Comparison of ENCODE assay signal across 28 cellular contexts in genomic region chrX:136346506-136346905, GRCh38. TPM values are rescaled to one million over a fixed set of nuclear protein-coding genes. Genes with fewer than 3 reads are reported as not detected.
"Had no signal": no experiment of that assay in that cellular context is flagged by ENCODE, and none has a peak within 500 bp of the region (broad histone marks: within the 10 kb centered on the region; RNA-seq: fewer than 3 reads in every experiment).

No MANE protein-coding gene starts in this region.

- H3K27me3 ChIP-seq: stomach, suprapubic skin, testis, thyroid gland, tibial artery, tibial nerve, transverse colon, upper lobe of left lung, upper lobe of right lung, uterus, vagina had no signal

- DNase-seq: stimulated activated CD4-positive, alpha-beta T cell treated with anti-CD3 and anti-CD28 coated beads, Interleukin-2, amount 100 ng/mL, for 48 hours; stimulated activated CD4-positive, alpha-beta T cell treated with anti-CD3 and anti-CD28 coated beads, Interleukin-4, amount 100 ng/mL, for 1 hour; stimulated activated CD4-positive, alpha-beta T cell treated with anti-CD3 and anti-CD28 coated beads, Interleukin-4, amount 100 ng/mL, for 24 hours; stimulated activated CD4-positive, alpha-beta T cell treated with anti-CD3 and anti-CD28 coated beads, Interleukin-4, amount 100 ng/mL, for 4 hours; stimulated activated CD8-positive, alpha-beta memory T cell treated with anti-CD3 and anti-CD28 coated beads, Interleukin-4, amount 100 ng/mL, for 48 hours; stimulated activated naive B cell treated with anti-CD40 and anti-IgM and Interleukin-4, amounts not matched to agents 10 μg/mL and 1 μg/mL and 100 μg/mL, for 72 hours; stimulated activated naive CD4-positive, alpha-beta T cell; stimulated activated naive CD4-positive, alpha-beta T cell treated with Interleukin-2 at 50 U/mL for 16 hours; stimulated activated naive CD8-positive, alpha-beta T cell treated with anti-CD3 and anti-CD28 coated beads, Interleukin-15, amount 100 ng/mL, for 72 hours; stimulated activated naive CD8-positive, alpha-beta T cell treated with anti-CD3 and anti-CD28 coated beads, Interleukin-15, Interleukin-2, amounts not matched to agents 100 U/mL and 50 U/mL, for 24 hours; stomach; substantia nigra; testis; thyroid gland; tibial artery; transverse colon; upper lobe of left lung; upper lobe of right lung; uterus had no signal

- ATAC-seq: stimulated activated effector memory CD8-positive, alpha-beta T cell treated with anti-CD3 and anti-CD28 coated beads, Interleukin-12 subunit alpha, Interleukin-12 subunit beta, amount 100 ng/mL, for 72 hours; stimulated activated memory B cell treated with anti-CD40 and anti-IgM and Interleukin-4, amounts not matched to agents 10 μg/mL and 1 μg/mL and 100 μg/mL, for 72 hours; stimulated activated naive B cell treated with anti-CD40 and anti-IgM and Interleukin-4, amounts not matched to agents 10 μg/mL and 1 μg/mL and 100 μg/mL, for 72 hours; stimulated activated naive CD8-positive, alpha-beta T cell treated with anti-CD3 and anti-CD28 coated beads, Interleukin-15, amount 100 ng/mL, for 72 hours; stimulated activated naive CD8-positive, alpha-beta T cell treated with anti-CD3 and anti-CD28 coated beads, Interleukin-15, Interleukin-2, amounts not matched to agents 100 U/mL and 50 U/mL, for 24 hours; upper lobe of right lung had no signal

- H3K9me3 ChIP-seq: stomach, suprapubic skin, testis, thoracic aorta, thyroid gland, tibial artery, tibial nerve, transverse colon, upper lobe of left lung, upper lobe of right lung, uterus, vagina had no signal

- H3K27ac ChIP-seq: stomach, suprapubic skin, testis, thoracic aorta, thyroid gland, tibial artery, tibial nerve, transverse colon, upper lobe of left lung, upper lobe of right lung, uterus, vagina had no signal

- H3K4me3 ChIP-seq: stomach, suprapubic skin, testis, thoracic aorta, thyroid gland, tibial artery, tibial nerve, transverse colon, upper lobe of left lung, upper lobe of right lung, uterus, vagina had no signal

- H3K36me3 ChIP-seq: stomach, suprapubic skin, thoracic aorta, thyroid gland, tibial artery, tibial nerve, transverse colon, upper lobe of left lung, upper lobe of right lung, uterus, vagina had no signal

- FAIRE-seq: urothelium cell line had no signal

- H3K4me1 ChIP-seq: stomach, suprapubic skin, testis, thyroid gland, tibial artery, tibial nerve, transverse colon, upper lobe of left lung, upper lobe of right lung, uterus, vagina had no signal

RNA-seq across cellular contexts. Expression of gene ADGRG4, which starts 45.7 kb away (rescaled TPM):
- total RNA-seq: suprapubic skin, temporal lobe, urinary bladder had no signal
